ENCODE assay signal across 8 cellular contexts in the genomic region with DNA sequence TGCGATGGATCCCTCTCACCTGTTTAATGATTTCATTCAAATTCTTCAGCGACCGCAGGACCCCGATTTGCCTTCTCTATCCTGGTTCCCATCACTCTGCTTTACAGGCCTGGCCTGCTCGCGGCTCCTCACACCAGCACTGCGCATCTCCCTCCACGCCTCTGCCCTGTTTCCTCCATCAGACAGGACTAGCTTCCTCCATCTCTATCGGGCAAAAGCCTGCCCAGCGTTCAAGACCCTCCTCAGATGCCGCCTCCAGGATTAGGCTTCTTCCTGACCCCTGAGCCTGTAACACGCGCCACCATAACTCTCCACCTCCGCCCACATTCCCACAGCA.
A peak's percentile ranks its signal among the peaks of the same experiment; 100 is the strongest.
DNase-seq lines count a peak whose midpoint lies in the region; ATAC-seq and TF ChIP-seq lines count a peak whose summit lies in the region.
"Not testable (repeated sequence)": the region's sequence is repeated elsewhere in the genome, so short reads cannot be mapped to it uniquely, and the experiment has no call there.

No MANE protein-coding gene starts in this region.

- not testable (repeated sequence) for TF ChIP-seq CTCF in Caco-2 (IDR thresholded peaks at IDR 0.05; ENCODE audit: insufficient read depth in 1 of 2, low read depth in 1 of 2, low read length in 1 of 2, severe bottlenecking in 1 of 2, unreplicated experiment in 1 of 2); MM.1S (IDR thresholded peaks at IDR 0.05; ENCODE audit: low read length); mammary epithelial cell (conservative IDR thresholded peaks at IDR 0.05 in 1 of 2, IDR thresholded peaks at IDR 0.05 in 1 of 2; ENCODE audit: extremely low read depth in 1 of 2, insufficient read depth in 1 of 2, low read depth in 1 of 2, low read length in 2 of 2); fibroblast of villous mesenchyme (IDR thresholded peaks at IDR 0.05; ENCODE audit: insufficient read depth, low read depth, low read length); lower lobe of right lung (IDR thresholded peaks at IDR 0.05); type B pancreatic cell (conservative IDR thresholded peaks at IDR 0.05)

- ATAC-seq in lower lobe of right lung = not testable (repeated sequence)

- dilution Hi-C loops in mammary epithelial cell (cut with HindIII; ENCODE audit: low sequenced_read_pairs) = not testable (repeated sequence)

- H3K4me3 Mint-ChIP-seq in Caco-2 (ENCODE audit: unreplicated experiment) (peak overlapping the region; percentile 75), type B pancreatic cell (peak overlapping the region; percentile 49)
- peak overlapping the region; percentile 92 for H3K4me3 Mint-ChIP-seq in activated CD4-positive, alpha-beta memory T cell treated with anti-CD3 and anti-CD28 coated beads, Interleukin-2, amount 10 ng/mL, durations not matched to agents 7 days and 5 days

- H2AFZ ChIP-seq in MM.1S (ENCODE audit: low read length) (peak overlapping the region; percentile 74), mammary epithelial cell (ENCODE audit: low read depth, low read length) (peak overlapping the region; percentile 99)

- H3K9me2 ChIP-seq in MM.1S (replicated peaks; ENCODE audit: insufficient read depth, low read length) = not testable (repeated sequence)

- CTCF ChIA-PET in Caco-2 (lab: Charles Lee) = interaction anchor here (0.6 to 1.3 kb wide), 5 partner anchors 20 to 1048 kb away, joined by 3 to 6 read pairs (median 4); no protein-coding TSS in a partner anchor
- CTCF ChIA-PET in activated CD4-positive, alpha-beta memory T cell treated with anti-CD3 and anti-CD28 coated beads, Interleukin-2, amount 10 ng/mL, durations not matched to agents 7 days and 5 days (lab: Charles Lee) = interaction anchor here (1.0 kb wide), 1 partner anchor 15 kb away, joined by 3 read pairs; no protein-coding TSS in a partner anchor
- CTCF ChIA-PET in mammary epithelial cell (lab: Charles Lee; ENCODE audit: low non-redundant PET) = not testable (repeated sequence)

- H3F3A ChIP-seq in MM.1S (ENCODE audit: insufficient read depth, low read length) = not testable (repeated sequence)

- not testable (repeated sequence) for H3K79me2 ChIP-seq in MM.1S (ENCODE audit: low read length); mammary epithelial cell (ENCODE audit: insufficient read depth, low read length)

- not testable (repeated sequence) for H3K4me1 ChIP-seq in Caco-2; MM.1S (ENCODE audit: low read length); mammary epithelial cell (ENCODE audit: insufficient read depth, low read length); rectal smooth muscle tissue (ENCODE audit: control insufficient read depth, insufficient read depth, low read length)
- peaks cover 10% of the 10 kb centered on the region for H3K4me1 ChIP-seq in lower lobe of right lung

- H3K4me1 Mint-ChIP-seq in Caco-2 (ENCODE audit: low read depth, unreplicated experiment) = peaks cover 13% of the 10 kb centered on the region
- H3K4me1 Mint-ChIP-seq in activated CD4-positive, alpha-beta memory T cell treated with anti-CD3 and anti-CD28 coated beads, Interleukin-2, amount 10 ng/mL, durations not matched to agents 7 days and 5 days = peaks cover 31% of the 10 kb centered on the region
- not testable (repeated sequence) for H3K4me1 Mint-ChIP-seq in type B pancreatic cell (ENCODE audit: unreplicated experiment)

- H3K27me3 Mint-ChIP-seq in Caco-2 (ENCODE audit: insufficient read depth, unreplicated experiment); activated CD4-positive, alpha-beta memory T cell treated with anti-CD3 and anti-CD28 coated beads, Interleukin-2, amount 10 ng/mL, durations not matched to agents 7 days and 5 days; type B pancreatic cell: not testable (repeated sequence)

- BruUV-seq in Caco-2 (replicated peaks; lab: Mats Ljungman, UMichigan) = TSS peak; percentile 74
- not testable (repeated sequence) for BruUV-seq in mammary epithelial cell (replicated peaks; lab: Mats Ljungman, UMichigan)

- H3K9me3 ChIP-seq in Caco-2; MM.1S (replicated peaks; ENCODE audit: insufficient read depth, low read length); mammary epithelial cell (replicated peaks; ENCODE audit: insufficient read depth, low read length); lower lobe of right lung: not testable (repeated sequence)

- peak overlapping the region; percentile 66 for H3K27ac Mint-ChIP-seq in Caco-2 (ENCODE audit: unreplicated experiment)
- H3K27ac Mint-ChIP-seq in activated CD4-positive, alpha-beta memory T cell treated with anti-CD3 and anti-CD28 coated beads, Interleukin-2, amount 10 ng/mL, durations not matched to agents 7 days and 5 days = peak overlapping the region; percentile 82
- not testable (repeated sequence) for H3K27ac Mint-ChIP-seq in type B pancreatic cell

- POLR2A ChIA-PET in Caco-2 (lab: Charles Lee) = interaction anchor here (0.6 to 0.7 kb wide), 10 partner anchors 18 to 1294 kb away, joined by 3 to 7 read pairs (median 3); no protein-coding TSS in a partner anchor
- POLR2A ChIA-PET in activated CD4-positive, alpha-beta memory T cell treated with anti-CD3 and anti-CD28 coated beads, Interleukin-2, amount 10 ng/mL, durations not matched to agents 7 days and 5 days (lab: Charles Lee) = not testable (repeated sequence)

- H3K9ac ChIP-seq in MM.1S (ENCODE audit: low read length) (peak overlapping the region; percentile 41; the same call in 1 of the 2 replicates), mammary epithelial cell (ENCODE audit: insufficient read depth, low read length) (peak overlapping the region; percentile 23), rectal smooth muscle tissue (ENCODE audit: low read length) (peak overlapping the region; percentile 49)

- not testable (repeated sequence) for H3K27ac ChIP-seq in MM.1S (ENCODE audit: low read length); mammary epithelial cell (ENCODE audit: insufficient read depth, low read depth, low read length); rectal smooth muscle tissue (ENCODE audit: low read depth, low read length)
- H3K27ac ChIP-seq in lower lobe of right lung = peak overlapping the region; percentile 87

- not testable (repeated sequence) for H3K27me3 ChIP-seq in Caco-2 (replicated peaks; ENCODE audit: control insufficient read depth, insufficient read depth, low read length); MM.1S (replicated peaks; ENCODE audit: insufficient read depth, low read length); mammary epithelial cell (ENCODE audit: insufficient read depth, low read length); lower lobe of right lung (ENCODE audit: low read depth); rectal smooth muscle tissue (ENCODE audit: control insufficient read depth, insufficient read depth, low read length)

- intact Hi-C loops in Caco-2 (cut with micrococcal nuclease; ENCODE audit: unreplicated experiment); mammary epithelial cell (cut with micrococcal nuclease); lower lobe of right lung (cut with DNase I): not testable (repeated sequence)

- not testable (repeated sequence) for DNase-seq in Caco-2; MM.1S; activated CD4-positive, alpha-beta memory T cell treated with anti-CD3 and anti-CD28 coated beads, Interleukin-2, amount 10 ng/mL, durations not matched to agents 7 days and 5 days; mammary epithelial cell; fibroblast of villous mesenchyme (ENCODE audit: low read depth); lower lobe of right lung; type B pancreatic cell (ENCODE audit: extremely low spot score, unreplicated experiment)

- H3K9me3 Mint-ChIP-seq in Caco-2 (ENCODE audit: unreplicated experiment); activated CD4-positive, alpha-beta memory T cell treated with anti-CD3 and anti-CD28 coated beads, Interleukin-2, amount 10 ng/mL, durations not matched to agents 7 days and 5 days: not testable (repeated sequence)
- H3K9me3 Mint-ChIP-seq in type B pancreatic cell = peaks cover 15% of the 10 kb centered on the region

- in situ Hi-C loops in mammary epithelial cell (cut with MboI; ENCODE audit: low sequenced_read_pairs in 2 of 2) = not testable (repeated sequence)

- peak overlapping the region; percentile 95 for H3K4me3 ChIP-seq in Caco-2 (ENCODE audit: low read depth, low read length)
- peak overlapping the region; percentile 57 for H3K4me3 ChIP-seq in MM.1S (ENCODE audit: low read length)
- peak overlapping the region; percentile 53 to 89 (median 64) for H3K4me3 ChIP-seq in mammary epithelial cell (replicated peaks in 1 of 3; ENCODE audit: insufficient read depth in 1 of 3, low read depth in 2 of 3, low read length in 3 of 3)
- H3K4me3 ChIP-seq in fibroblast of villous mesenchyme (ENCODE audit: low read depth, low read length) = peak overlapping the region; percentile 81
- H3K4me3 ChIP-seq in lower lobe of right lung = peak overlapping the region; percentile 90
- peak overlapping the region; percentile 79 for H3K4me3 ChIP-seq in rectal smooth muscle tissue (ENCODE audit: low read length)

- not testable (repeated sequence) for H3K36me3 Mint-ChIP-seq in Caco-2 (ENCODE audit: insufficient read depth, unreplicated experiment); type B pancreatic cell
- H3K36me3 Mint-ChIP-seq in activated CD4-positive, alpha-beta memory T cell treated with anti-CD3 and anti-CD28 coated beads, Interleukin-2, amount 10 ng/mL, durations not matched to agents 7 days and 5 days (ENCODE audit: low read depth) = peaks cover 19% of the 10 kb centered on the region

- 67% methylated on average over 9 of the region's 14 CpGs for WGBS in mammary epithelial cell (ENCODE audit: low coverage, missing lambda C conversion rate)

- not testable (repeated sequence) for H3K36me3 ChIP-seq in Caco-2 (ENCODE audit: control insufficient read depth, insufficient read depth, low read length); MM.1S (replicated peaks; ENCODE audit: insufficient read depth, low read length); mammary epithelial cell (ENCODE audit: insufficient read depth, low read length); lower lobe of right lung; rectal smooth muscle tissue (ENCODE audit: control insufficient read depth, insufficient read depth, low read length)

- not testable (repeated sequence) for H4K20me1 ChIP-seq in MM.1S (ENCODE audit: insufficient read depth, low read length); mammary epithelial cell (ENCODE audit: insufficient read depth, low read length)

- H3K4me2 ChIP-seq in MM.1S (ENCODE audit: low read depth, low read length) (peak overlapping the region; percentile 55), mammary epithelial cell (ENCODE audit: insufficient read depth, low read depth, low read length) (peak overlapping the region; percentile 92)
